Comparison of ENCODE assay signal across 10 cellular contexts in the genomic region with DNA sequence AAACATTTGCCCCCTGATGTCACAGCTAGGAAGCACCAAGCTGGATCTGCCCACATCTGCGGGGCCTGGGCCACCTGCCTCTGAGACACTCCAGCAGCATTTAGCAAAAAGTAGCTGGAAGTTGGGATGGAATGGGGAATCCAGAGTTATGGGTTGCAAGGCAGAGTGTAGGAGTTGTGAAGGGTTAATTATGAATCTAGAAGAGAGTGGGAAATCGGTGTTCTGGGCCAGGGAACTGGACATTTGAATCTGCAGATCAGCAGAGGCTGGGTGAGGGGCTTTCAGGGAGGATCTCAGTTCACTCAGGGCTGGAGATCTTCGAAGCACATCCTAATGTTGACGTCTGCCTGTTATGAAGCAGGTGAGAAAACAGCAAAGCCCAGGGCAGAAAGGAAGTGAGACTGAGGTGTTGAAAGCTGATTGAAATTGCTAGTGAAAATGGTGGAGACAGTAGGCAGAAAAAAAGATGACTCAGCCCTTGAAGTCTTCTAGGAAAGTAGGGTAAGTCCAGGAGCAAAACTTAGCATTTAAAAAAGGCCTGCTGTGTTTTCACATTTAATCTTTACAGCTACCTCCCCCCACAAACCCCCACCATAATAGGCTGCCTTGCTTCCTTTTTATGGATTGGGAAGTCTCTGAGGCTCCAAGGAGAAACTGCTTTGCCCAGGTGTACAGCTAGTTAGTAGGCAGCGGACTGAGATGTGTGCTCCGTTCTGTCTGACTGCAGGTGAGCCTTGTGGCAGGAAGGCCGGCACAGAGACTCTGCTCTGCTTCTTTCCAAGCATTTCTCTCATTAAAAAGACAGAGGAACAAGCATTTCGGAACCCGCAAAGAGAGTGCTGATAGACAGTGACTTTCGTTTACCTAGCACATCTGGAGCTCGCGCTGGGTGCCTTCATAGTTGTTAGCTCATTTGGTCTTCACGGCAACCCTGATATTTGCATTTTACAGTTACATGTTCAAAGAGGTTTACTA. TPM values are rescaled to one million over a fixed set of nuclear protein-coding genes. Genes with fewer than 3 reads are reported as not detected.
DNase-seq lines count a peak whose midpoint lies in the region; ATAC-seq, FAIRE-seq and TF ChIP-seq lines count a peak whose summit lies in the region.
"Had no signal": no experiment of that assay in that cellular context is flagged by ENCODE, and none has a peak within 500 bp of the region (broad histone marks: within the 10 kb centered on the region; RNA-seq: fewer than 3 reads in every experiment).

No MANE protein-coding gene starts in this region.

- no peak for TF ChIP-seq EP300 in gastroesophageal sphincter (IDR thresholded peaks at IDR 0.05)

- peak; percentile 74 for DNase-seq in GM12864 (ENCODE audit: low read depth)
- DNase-seq in astrocyte (ENCODE audit: low read depth) = no peak
- DNase-seq in anterior cingulate cortex (lab: John Stamatoyannopoulos, UW) = no peak
- DNase-seq in NCI-H2171 (lab: John Stamatoyannopoulos, UW) = no peak
- no peak for DNase-seq in omental fat pad (ENCODE audit: low spot score)

- H3K9me3 ChIP-seq in astrocyte (ENCODE audit: insufficient read depth, low read depth, low read length) (no peaks in the 10 kb centered on the region), gastroesophageal sphincter (no peaks in the 10 kb centered on the region)

- no peaks in the 10 kb centered on the region for H3K9me3 Mint-ChIP-seq in astrocyte (ENCODE audit: unreplicated experiment)
- H3K9me3 Mint-ChIP-seq: brain had no signal

- H3K27me3 ChIP-seq in astrocyte (ENCODE audit: insufficient read depth, low read length) (no peaks in the 10 kb centered on the region), gastroesophageal sphincter (no peaks in the 10 kb centered on the region)

- peaks cover 8% of the 10 kb centered on the region for H3K36me3 Mint-ChIP-seq in astrocyte (ENCODE audit: low read depth, unreplicated experiment)

- ATAC-seq in GM19395 (IDR thresholded peaks at IDR 0.05; ENCODE audit: unreplicated experiment) (peak; percentile 91), HG03175 (IDR thresholded peaks at IDR 0.05; ENCODE audit: unreplicated experiment) (peak; percentile 94), omental fat pad (ENCODE audit: low FRiP score) (no peak), gastroesophageal sphincter (no peak)

- peaks cover 70% of the 10 kb centered on the region for H3K79me2 ChIP-seq in astrocyte (ENCODE audit: insufficient read depth, low read length)

- H3K27ac ChIP-seq in astrocyte (ENCODE audit: low read depth, low read length) (no peak overlapping the region), gastroesophageal sphincter (no peak overlapping the region)
- H3K27ac ChIP-seq: HL-60 had no signal

- TF ChIP-seq CTCF in GM12864 (IDR thresholded peaks at IDR 0.05; ENCODE audit: low read depth, low read length, missing control alignments) (no peak), astrocyte (IDR thresholded peaks at IDR 0.05; ENCODE audit: insufficient read depth, low read depth, low read length) (no peak), omental fat pad (IDR thresholded peaks at IDR 0.05) (no peak), gastroesophageal sphincter (IDR thresholded peaks at IDR 0.05) (no peak)

- no peaks in the 10 kb centered on the region for H3K27me3 Mint-ChIP-seq in astrocyte (ENCODE audit: low read depth, unreplicated experiment)

- H3K4me3 Mint-ChIP-seq in astrocyte (ENCODE audit: unreplicated experiment) = no peak overlapping the region

- H3K4me3 ChIP-seq in GM12864 (ENCODE audit: low read depth, low read length) = peak overlapping the region; percentile 18
- H3K4me3 ChIP-seq in astrocyte (ENCODE audit: insufficient read depth, low read depth, low read length) = no peak overlapping the region
- no peak overlapping the region for H3K4me3 ChIP-seq in gastroesophageal sphincter

- peaks cover 18% of the 10 kb centered on the region for H3K4me1 Mint-ChIP-seq in astrocyte (ENCODE audit: low read depth, unreplicated experiment)

- H3K4me1 ChIP-seq in astrocyte (ENCODE audit: insufficient read depth, low read length) (peaks cover 18% of the 10 kb centered on the region), gastroesophageal sphincter (peaks cover 4 to 83% (median 5%) of the 10 kb centered on the region in 3 donors)

- 69 to 72% methylated on average over 11 to 12 of the region's 13 CpGs for WGBS in gastroesophageal sphincter (ENCODE audit: low coverage in 1 of 2), 2 donors

- no peak for FAIRE-seq in astrocyte (lab: Jason Lieb, UNC)

- peak overlapping the region; percentile 84 for H3K27ac Mint-ChIP-seq in astrocyte (ENCODE audit: unreplicated experiment)

- no peak overlapping the region for H2AFZ ChIP-seq in astrocyte (ENCODE audit: low read depth, low read length)

- peaks cover 59% of the 10 kb centered on the region for H4K20me1 ChIP-seq in astrocyte (ENCODE audit: insufficient read depth, low read length)

- no peak overlapping the region for H3K9ac ChIP-seq in astrocyte (ENCODE audit: low read length)

- H3K4me2 ChIP-seq in astrocyte (ENCODE audit: low read length) = no peak overlapping the region

- TF ChIP-seq POLR2A in gastroesophageal sphincter (IDR thresholded peaks at IDR 0.05) = no peak

- H3K36me3 ChIP-seq in astrocyte (ENCODE audit: insufficient read depth, low read length) (peaks cover 3% of the 10 kb centered on the region), gastroesophageal sphincter (peaks cover 0 to 29% of the 10 kb centered on the region in 2 donors)

RNA-seq across cellular contexts. Expression of a gene that starts 7.2 kb away (rescaled TPM):
- total RNA-seq in astrocyte (12.9 and 13.8 TPM in 2 replicates), omental fat pad (1 to 10 TPM; 4.9 to 9.6 (median 6.5) TPM), gastroesophageal sphincter (10 to 100 TPM in 2 of 4 donors, 1 to 10 TPM in 2; 9.7 to 18.2 (median 12.7) TPM)

Comparison
In these comparisons a context has a peak if more than half of its experiments do, and no peak if none do; other contexts are left out.
1. ATAC-seq: peak in GM19395 (single experiment) and HG03175 (single experiment); none in omental fat pad (single experiment) and gastroesophageal sphincter (single experiment).